15 cellular contexts compared by ENCODE assay signal in the genomic region with DNA sequence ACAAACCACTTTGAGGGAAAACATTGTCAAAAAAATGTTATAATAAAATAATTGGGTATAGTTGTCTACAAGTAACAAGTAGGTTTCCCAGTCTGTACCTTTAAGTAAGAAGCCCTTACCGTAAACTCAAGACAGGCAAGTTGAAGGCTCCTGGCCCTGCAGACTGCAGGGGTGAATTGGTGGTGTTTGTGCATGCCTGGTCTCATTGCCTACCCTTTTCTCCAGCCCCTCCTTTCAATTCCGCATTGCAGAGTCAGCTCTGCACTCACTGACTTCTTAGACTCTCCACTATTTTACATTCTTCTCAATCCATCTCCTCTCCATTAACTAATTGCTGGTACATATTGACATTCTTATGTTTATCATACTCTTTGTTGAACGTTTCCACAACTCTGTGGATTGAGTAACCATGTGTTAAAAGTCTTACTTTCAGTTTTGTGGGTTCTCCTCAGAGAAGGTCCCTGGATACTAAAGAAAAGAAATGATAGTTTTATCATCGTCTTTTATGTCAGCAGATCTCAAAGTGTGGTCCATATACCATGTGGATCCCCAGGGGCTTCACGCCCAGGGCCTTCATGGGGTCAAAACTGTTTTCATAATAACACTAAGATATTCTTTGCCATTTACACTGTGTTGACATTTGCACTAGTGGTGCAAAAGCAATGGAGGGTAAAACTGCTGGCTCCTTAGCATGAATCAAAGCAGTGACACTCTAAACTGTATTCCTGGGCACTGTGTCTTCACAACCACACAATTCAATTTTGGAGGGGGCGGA.
DNase-seq lines count a peak whose midpoint lies in the region; ATAC-seq and TF ChIP-seq lines count a peak whose summit lies in the region.
"Had no signal": no experiment of that assay in that cellular context is flagged by ENCODE, and none has a peak within 500 bp of the region (broad histone marks: within the 10 kb centered on the region; RNA-seq: fewer than 3 reads in every experiment).

No MANE protein-coding gene starts in this region.

- no peak overlapping the region for H3K9ac ChIP-seq in rectal smooth muscle tissue (ENCODE audit: low read length)

- H3K4me3 Mint-ChIP-seq in activated naive CD8-positive, alpha-beta T cell treated with anti-CD3 and anti-CD28 coated beads, Interleukin-2, amount 50 U/mL, for 24 hours, result no peak overlapping the region
- H3K4me3 Mint-ChIP-seq: activated naive CD8-positive, alpha-beta T cell treated with anti-CD3 and anti-CD28 coated beads for 36 hours; activated T-cell treated with anti-CD3 and anti-CD28 coated beads, Interleukin-2, amount 50 U/mL, for 24 hours; IgD-negative memory B cell had no signal

- WGBS in hepatocyte (ENCODE audit: low lambda C conversion rate, missing lambda C conversion rate), result 74% methylated on average over 6 of the region's 6 CpGs
- WGBS in transverse colon (ENCODE audit: low coverage in 1 of 2), 2 donors, result 67 to 72% methylated on average over 5 to 6 of the region's 6 CpGs

- no peaks in the 10 kb centered on the region for H3K4me1 Mint-ChIP-seq in activated naive CD8-positive, alpha-beta T cell treated with anti-CD3 and anti-CD28 coated beads, Interleukin-2, amount 50 U/mL, for 24 hours
- H3K4me1 Mint-ChIP-seq: activated naive CD8-positive, alpha-beta T cell treated with anti-CD3 and anti-CD28 coated beads for 36 hours had no signal

- H3K36me3 ChIP-seq in hepatocyte (replicated peaks; ENCODE audit: insufficient read depth, low read depth) (no peaks in the 10 kb centered on the region), rectal smooth muscle tissue (ENCODE audit: control insufficient read depth, insufficient read depth, low read length) (no peaks in the 10 kb centered on the region), transverse colon (no peaks in the 10 kb centered on the region)
- H3K36me3 ChIP-seq: SJSA1 had no signal

- no peaks in the 10 kb centered on the region for H3K9me2 ChIP-seq in hepatocyte (replicated peaks; ENCODE audit: insufficient read depth)

- H4K20me1 ChIP-seq in hepatocyte (ENCODE audit: insufficient read depth, poor library complexity, severe bottlenecking), result no peaks in the 10 kb centered on the region

- H3K79me2 ChIP-seq in hepatocyte, result no peaks in the 10 kb centered on the region

- no peak overlapping the region for H3K27ac ChIP-seq in hepatocyte
- no peak overlapping the region for H3K27ac ChIP-seq in rectal smooth muscle tissue (ENCODE audit: low read depth, low read length)
- no peak overlapping the region for H3K27ac ChIP-seq in transverse colon
- H3K27ac ChIP-seq: SJSA1 had no signal

- no peaks in the 10 kb centered on the region for H3K27me3 ChIP-seq in hepatocyte
- no peaks in the 10 kb centered on the region for H3K27me3 ChIP-seq in rectal smooth muscle tissue (ENCODE audit: control insufficient read depth, insufficient read depth, low read length)
- H3K27me3 ChIP-seq in transverse colon, result no peaks in the 10 kb centered on the region
- H3K27me3 ChIP-seq: SJSA1 had no signal

- no peak overlapping the region for H3K27ac Mint-ChIP-seq in activated naive CD8-positive, alpha-beta T cell treated with anti-CD3 and anti-CD28 coated beads, Interleukin-2, amount 50 U/mL, for 24 hours
- H3K27ac Mint-ChIP-seq: activated naive CD8-positive, alpha-beta T cell treated with anti-CD3 and anti-CD28 coated beads for 36 hours; activated T-cell treated with anti-CD3 and anti-CD28 coated beads, Interleukin-2, amount 50 U/mL, for 24 hours had no signal

- DNase-seq in H4 (ENCODE audit: low spot score) (peak; percentile 32), amniotic epithelial cell (ENCODE audit: low read depth) (peak; percentile 23), hepatocyte (ENCODE audit: low spot score) (no peak), transverse colon (no peak), NCI-H524 treated with DMSO at 0.1 percent for 48 hours (lab: John Stamatoyannopoulos, UW) (no peak)
- DNase-seq in activated naive CD8-positive, alpha-beta T cell treated with anti-CD3 and anti-CD28 coated beads, Interleukin-2, amount 50 U/mL, for 24 hours, result no peak
- DNase-seq: activated naive CD8-positive, alpha-beta T cell treated with anti-CD3 and anti-CD28 coated beads for 36 hours; activated T-cell treated with anti-CD3 and anti-CD28 coated beads, Interleukin-2, amount 50 U/mL, for 24 hours; left ventricle myocardium superior; NCI-H1105; stimulated activated CD4-positive, alpha-beta T cell treated with anti-CD3 and anti-CD28 coated beads, Interleukin-4, amount 100 ng/mL, for 4 hours had no signal

- H3K9me3 Mint-ChIP-seq in activated naive CD8-positive, alpha-beta T cell treated with anti-CD3 and anti-CD28 coated beads, Interleukin-2, amount 50 U/mL, for 24 hours, result no peaks in the 10 kb centered on the region
- H3K9me3 Mint-ChIP-seq: activated naive CD8-positive, alpha-beta T cell treated with anti-CD3 and anti-CD28 coated beads for 36 hours; activated T-cell treated with anti-CD3 and anti-CD28 coated beads, Interleukin-2, amount 50 U/mL, for 24 hours had no signal

- no peak for TF ChIP-seq POLR2A in transverse colon (IDR thresholded peaks at IDR 0.05)

- ATAC-seq in GM18498 (IDR thresholded peaks at IDR 0.05; ENCODE audit: unreplicated experiment), result no peak
- no peak for ATAC-seq in activated naive CD8-positive, alpha-beta T cell treated with anti-CD3 and anti-CD28 coated beads, Interleukin-2, amount 50 U/mL, for 24 hours
- ATAC-seq: left ventricle myocardium superior had no signal

- H3K4me1 ChIP-seq in hepatocyte (ENCODE audit: insufficient read depth) (no peaks in the 10 kb centered on the region), rectal smooth muscle tissue (ENCODE audit: control insufficient read depth, insufficient read depth, low read length) (no peaks in the 10 kb centered on the region), transverse colon (no peaks in the 10 kb centered on the region)

- H3K27me3 Mint-ChIP-seq in activated naive CD8-positive, alpha-beta T cell treated with anti-CD3 and anti-CD28 coated beads, Interleukin-2, amount 50 U/mL, for 24 hours, result peaks cover 1% of the 10 kb centered on the region
- H3K27me3 Mint-ChIP-seq: activated naive CD8-positive, alpha-beta T cell treated with anti-CD3 and anti-CD28 coated beads for 36 hours; activated T-cell treated with anti-CD3 and anti-CD28 coated beads, Interleukin-2, amount 50 U/mL, for 24 hours; IgD-negative memory B cell had no signal

- H3K4me2 ChIP-seq in hepatocyte, result peak overlapping the region; percentile 6

- in situ Hi-C loops in transverse colon (cut with MboI; ENCODE audit: low pct_ligation_motif_present in 1 of 4, low pct_unique_long_range_greater_than_20kb in 1 of 4, low sequenced_read_pairs in 3 of 4), result no loop called here

- H3K36me3 Mint-ChIP-seq in activated naive CD8-positive, alpha-beta T cell treated with anti-CD3 and anti-CD28 coated beads, Interleukin-2, amount 50 U/mL, for 24 hours (ENCODE audit: low read depth), result no peaks in the 10 kb centered on the region
- H3K36me3 Mint-ChIP-seq: activated naive CD8-positive, alpha-beta T cell treated with anti-CD3 and anti-CD28 coated beads for 36 hours had no signal

- no peak overlapping the region for H2AFZ ChIP-seq in hepatocyte

- H3K9me3 ChIP-seq in hepatocyte (ENCODE audit: low read depth) (no peaks in the 10 kb centered on the region), transverse colon (no peaks in the 10 kb centered on the region)
- H3K9me3 ChIP-seq: SJSA1 had no signal

- TF ChIP-seq CTCF in hepatocyte (IDR thresholded peaks at IDR 0.05; ENCODE audit: poor library complexity) (no peak), transverse colon (IDR thresholded peaks at IDR 0.05) (no peak)

- intact Hi-C loops in transverse colon (cut with DNase I; ENCODE audit: low total_unique reads), result no loop called here

- no peak for TF ChIP-seq EP300 in transverse colon (IDR thresholded peaks at IDR 0.05; ENCODE audit: low read depth)

- H3K4me3 ChIP-seq in hepatocyte (no peak overlapping the region), rectal smooth muscle tissue (ENCODE audit: low read length) (peak overlapping the region; percentile 37), transverse colon (no peak overlapping the region)
- H3K4me3 ChIP-seq: SJSA1 had no signal

Comparison
In these comparisons a context has a peak if more than half of its experiments do, and no peak if none do; other contexts are left out.
1. DNase-seq: peak in H4 (single experiment) and amniotic epithelial cell (single experiment); none in hepatocyte (single experiment), activated naive CD8-positive, alpha-beta T cell treated with anti-CD3 and anti-CD28 coated beads, Interleukin-2, amount 50 U/mL, for 24 hours (single experiment), transverse colon (single experiment) and NCI-H524 treated with DMSO at 0.1 percent for 48 hours (single experiment).